8 cellular contexts compared by ENCODE assay signal in genomic region chr1:101237229-101237837, GRCh38. TPM values are rescaled to one million over a fixed set of nuclear protein-coding genes. Genes with fewer than 3 reads are reported as not detected.
DNase-seq lines count a peak whose midpoint lies in the region; ATAC-seq and TF ChIP-seq lines count a peak whose summit lies in the region.

No MANE protein-coding gene starts in this region.

- RAD21 ChIA-PET in HCT116 (lab: Charles Lee; ENCODE audit: low non-redundant PET in 1 of 2, low total read pairs in 2 of 2, uncharacterized antibody in 2 of 2, unreplicated experiment in 2 of 2): no interaction called here

- H3K9me2 ChIP-seq in HCT116 (ENCODE audit: insufficient read depth): no peaks in the 10 kb centered on the region

- peak overlapping the region; percentile 85; the same call in 1 of the 2 replicates for H3K4me2 ChIP-seq in HCT116 (ENCODE audit: low read length)

- H3K27me3 ChIP-seq in CD4-positive, CD25-positive, alpha-beta regulatory T cell (ENCODE audit: control insufficient read depth, insufficient read depth, low read length): no peaks in the 10 kb centered on the region
- no peaks in the 10 kb centered on the region for H3K27me3 ChIP-seq in HCT116 (ENCODE audit: insufficient read depth, low read length)

- H3K9ac ChIP-seq in HCT116 (ENCODE audit: low read length): no peak overlapping the region

- H3K36me3 Mint-ChIP-seq in CD4-positive, CD25-positive, alpha-beta regulatory T cell: peaks cover 33% of the 10 kb centered on the region
- H3K36me3 Mint-ChIP-seq in activated CD4-positive, alpha-beta memory T cell treated with anti-CD3 and anti-CD28 coated beads, Interleukin-2, amount 10 ng/mL, durations not matched to agents 7 days and 5 days (ENCODE audit: low read depth): peaks cover 79% of the 10 kb centered on the region

- H3K9me3 Mint-ChIP-seq in CD4-positive, CD25-positive, alpha-beta regulatory T cell: no peaks in the 10 kb centered on the region
- no peaks in the 10 kb centered on the region for H3K9me3 Mint-ChIP-seq in activated CD4-positive, alpha-beta memory T cell treated with anti-CD3 and anti-CD28 coated beads, Interleukin-2, amount 10 ng/mL, durations not matched to agents 7 days and 5 days

- peaks cover 18 to 67% (median 58%) of the 10 kb centered on the region in 4 donors for H3K4me1 Mint-ChIP-seq in CD4-positive, CD25-positive, alpha-beta regulatory T cell
- peaks cover 52% of the 10 kb centered on the region for H3K4me1 Mint-ChIP-seq in activated CD4-positive, alpha-beta memory T cell treated with anti-CD3 and anti-CD28 coated beads, Interleukin-2, amount 10 ng/mL, durations not matched to agents 7 days and 5 days

- TF ChIP-seq POLR2A in HCT116 (IDR thresholded peaks at IDR 0.05; ENCODE audit: borderline replicate concordance, extremely low read depth, insufficient read depth, insufficient read length): no peak

- H3K27me3 Mint-ChIP-seq in CD4-positive, CD25-positive, alpha-beta regulatory T cell: peaks cover 13% of the 10 kb centered on the region
- H3K27me3 Mint-ChIP-seq in activated CD4-positive, alpha-beta memory T cell treated with anti-CD3 and anti-CD28 coated beads, Interleukin-2, amount 10 ng/mL, durations not matched to agents 7 days and 5 days: no peaks in the 10 kb centered on the region

- H3K4me3 Mint-ChIP-seq in CD4-positive, CD25-positive, alpha-beta regulatory T cell: peak overlapping the region; percentile 98 to 100 (median 100)
- H3K4me3 Mint-ChIP-seq in activated CD4-positive, alpha-beta memory T cell treated with anti-CD3 and anti-CD28 coated beads, Interleukin-2, amount 10 ng/mL, durations not matched to agents 7 days and 5 days: peak overlapping the region; percentile 95

- no TSS peak for BruUV-seq in HCT116 (replicated peaks; lab: Mats Ljungman, UMichigan)

- H3K27ac ChIP-seq in CD4-positive, CD25-positive, alpha-beta regulatory T cell (ENCODE audit: insufficient read depth, low read length, poor library complexity, severe bottlenecking): peak overlapping the region; percentile 88
- no peak overlapping the region for H3K27ac ChIP-seq in HCT116 (ENCODE audit: low read depth, low read length)

- peak overlapping the region; percentile 100 for H3K4me3 ChIP-seq in CD4-positive, CD25-positive, alpha-beta regulatory T cell (ENCODE audit: low read depth, low read length)
- no peak overlapping the region for H3K4me3 ChIP-seq in HCT116 (replicated peaks in 1 of 2; ENCODE audit: low read depth in 1 of 2, low read length in 2 of 2)

- no peaks in the 10 kb centered on the region for H4K20me1 ChIP-seq in HCT116 (ENCODE audit: insufficient read depth)

- CTCF ChIA-PET in HCT116 (lab: Charles Lee): no interaction called here
- CTCF ChIA-PET in activated CD4-positive, alpha-beta memory T cell treated with anti-CD3 and anti-CD28 coated beads, Interleukin-2, amount 10 ng/mL, durations not matched to agents 7 days and 5 days (lab: Charles Lee): interaction anchor here (0.6 to 10.0 kb wide), 12 partner anchors 52 to 1081 kb away, joined by 3 to 244 read pairs (median 14); partner anchors contain the start of gene DPH5

- no peaks in the 10 kb centered on the region for H3K79me2 ChIP-seq in HCT116 (ENCODE audit: insufficient read depth, low read length)

- H3K4me1 ChIP-seq in CD4-positive, CD25-positive, alpha-beta regulatory T cell (ENCODE audit: control insufficient read depth, insufficient read depth, low read length, poor library complexity, severe bottlenecking): peaks cover 64% of the 10 kb centered on the region
- H3K4me1 ChIP-seq in HCT116 (ENCODE audit: control insufficient read depth in 1 of 2, insufficient read depth in 2 of 2, low read length in 2 of 2): peaks cover 4 to 17% of the 10 kb centered on the region in 2 experiments; a peak in 2 of 4 replicates

- no peak for TF ChIP-seq CTCF in HCT116 (IDR thresholded peaks at IDR 0.05 in 2 of 3, conservative IDR thresholded peaks at IDR 0.05 in 1 of 3; ENCODE audit: borderline replicate concordance in 1 of 3, insufficient read depth in 1 of 3, low read depth in 2 of 3, low read length in 2 of 3)
- TF ChIP-seq CTCF in omental fat pad (IDR thresholded peaks at IDR 0.05): no peak

- H2AFZ ChIP-seq in HCT116 (ENCODE audit: low read depth, low read length, poor library complexity, severe bottlenecking): no peak overlapping the region

- intact Hi-C loops in HCT116 (cut with micrococcal nuclease): loop anchor here (10.0 kb wide), 1 partner anchor 213 kb away; the partner anchor contains the start of gene DPH5

- no peak for ATAC-seq in CD4-positive, CD25-positive, alpha-beta regulatory T cell (ENCODE audit: low read depth in 2 of 2)
- ATAC-seq in HCT116 (no peak), omental fat pad (ENCODE audit: low FRiP score) (peak; percentile 70)

- POLR2A ChIA-PET in HCT116 (lab: Charles Lee): no interaction called here
- POLR2A ChIA-PET in activated CD4-positive, alpha-beta memory T cell treated with anti-CD3 and anti-CD28 coated beads, Interleukin-2, amount 10 ng/mL, durations not matched to agents 7 days and 5 days (lab: Charles Lee): interaction anchor here (0.6 to 15.2 kb wide), 36 partner anchors 9 to 342 kb away, joined by 3 to 391 read pairs (median 32); partner anchors contain the start of genes DPH5, EXTL2 and SLC30A7

- peak in 2 of 3 donors; percentile 42 to 55 for DNase-seq in CD4-positive, CD25-positive, alpha-beta regulatory T cell
- DNase-seq in HCT116 (ENCODE audit: low read depth, low spot score) (no peak), fibroblast of gingiva (ENCODE audit: low read depth) (peak; percentile 89), omental fat pad (ENCODE audit: low spot score) (peak; percentile 44), DMS79 treated with DMSO at 0.1 percent for 48 hours (lab: John Stamatoyannopoulos, UW) (no peak), globus pallidus (ENCODE audit: low spot score) (no peak), 8988T (no peak)
- DNase-seq in activated CD4-positive, alpha-beta memory T cell treated with anti-CD3 and anti-CD28 coated beads, Interleukin-2, amount 10 ng/mL, durations not matched to agents 7 days and 5 days: no peak

- H3K9me3 ChIP-seq in CD4-positive, CD25-positive, alpha-beta regulatory T cell (ENCODE audit: control insufficient read depth in 2 of 2, low read length in 2 of 2): no peaks in the 10 kb centered on the region
- no peaks in the 10 kb centered on the region for H3K9me3 ChIP-seq in HCT116 (ENCODE audit: control insufficient read depth in 1 of 2, insufficient read depth in 1 of 2, low read depth in 1 of 2, low read length in 2 of 2)

- peak overlapping the region; percentile 96 to 99 (median 98) for H3K27ac Mint-ChIP-seq in CD4-positive, CD25-positive, alpha-beta regulatory T cell
- peak overlapping the region; percentile 98 for H3K27ac Mint-ChIP-seq in activated CD4-positive, alpha-beta memory T cell treated with anti-CD3 and anti-CD28 coated beads, Interleukin-2, amount 10 ng/mL, durations not matched to agents 7 days and 5 days

- no peak for TF ChIP-seq RAD21 in HCT116 (IDR thresholded peaks at IDR 0.05; ENCODE audit: low read depth)

- peaks cover 37% of the 10 kb centered on the region for H3K36me3 ChIP-seq in CD4-positive, CD25-positive, alpha-beta regulatory T cell (ENCODE audit: control insufficient read depth, insufficient read depth, low read length)
- no peaks in the 10 kb centered on the region for H3K36me3 ChIP-seq in HCT116 (ENCODE audit: control insufficient read depth in 1 of 2, insufficient read depth in 2 of 2, low read length in 2 of 2)

TF ChIP-seq in HCT116, 20 proteins besides CTCF, POLR2A, EP300 and RAD21 (continues in another document):
- TF ChIP-seq, protein P1, sequence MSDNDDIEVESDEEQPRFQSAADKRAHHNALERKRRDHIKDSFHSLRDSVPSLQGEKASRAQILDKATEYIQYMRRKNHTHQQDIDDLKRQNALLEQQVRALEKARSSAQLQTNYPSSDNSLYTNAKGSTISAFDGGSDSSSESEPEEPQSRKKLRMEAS (IDR thresholded peaks at IDR 0.05): no peak
- TF ChIP-seq SRF (IDR thresholded peaks at IDR 0.05; ENCODE audit: low read depth): no peak
- TF ChIP-seq JUND (IDR thresholded peaks at IDR 0.05): no peak
- no peak for TF ChIP-seq SIN3A (IDR thresholded peaks at IDR 0.05; ENCODE audit: low read depth)
- TF ChIP-seq SP1 (IDR thresholded peaks at IDR 0.05; ENCODE audit: low read depth): no peak
- TF ChIP-seq ZBTB33 (IDR thresholded peaks at IDR 0.05; ENCODE audit: extremely low read depth, insufficient replicate concordance, low read length): no peak
- no peak for TF ChIP-seq ATF3 (IDR thresholded peaks at IDR 0.05)
- TF ChIP-seq EGR1 (IDR thresholded peaks at IDR 0.05; ENCODE audit: low read depth): no peak
- no peak for TF ChIP-seq EZH2 (IDR thresholded peaks at IDR 0.05)
- TF ChIP-seq YY1 (IDR thresholded peaks at IDR 0.05; ENCODE audit: extremely low read depth, insufficient replicate concordance, low read depth, low read length): no peak
- TF ChIP-seq FOSL1 (IDR thresholded peaks at IDR 0.05; ENCODE audit: low read depth): no peak
- no peak for TF ChIP-seq EZH2phosphoT487 (IDR thresholded peaks at IDR 0.05; ENCODE audit: borderline replicate concordance)
- no peak for TF ChIP-seq CBX3 (IDR thresholded peaks at IDR 0.05; ENCODE audit: low read depth)

RNA-seq across cellular contexts. Expression of gene S1PR1, which starts 0.5 kb away (rescaled TPM):
- 191 TPM for total RNA-seq in CD4-positive, CD25-positive, alpha-beta regulatory T cell
- 100 to 1,000 TPM; 131 to 165 (median 151) TPM for polyA plus RNA-seq in CD4-positive, CD25-positive, alpha-beta regulatory T cell
- total RNA-seq in HCT116 (2021; ENCODE audit: unreplicated experiment) (0.61 TPM), omental fat pad (100 to 1,000 TPM in 3 of 4 donors, 10 to 100 TPM in 1; 44.3 to 236 (median 161) TPM)
- 0.03 TPM in 1 of 2 replicates, not detected in the other for polyA plus RNA-seq in HCT116 (2012)
- 100 to 1,000 TPM; 219 to 220 TPM for total RNA-seq in activated CD4-positive, alpha-beta memory T cell treated with anti-CD3 and anti-CD28 coated beads, Interleukin-2, amount 10 ng/mL, durations not matched to agents 7 days and 5 days

Comparison
In these comparisons a context has a peak if more than half of its experiments do, and no peak if none do; other contexts are left out.
1. DNase-seq: peak in CD4-positive, CD25-positive, alpha-beta regulatory T cell (2 of 3), fibroblast of gingiva (single experiment) and omental fat pad (single experiment); none in HCT116 (single experiment), activated CD4-positive, alpha-beta memory T cell treated with anti-CD3 and anti-CD28 coated beads, Interleukin-2, amount 10 ng/mL, durations not matched to agents 7 days and 5 days (single experiment), DMS79 treated with DMSO at 0.1 percent for 48 hours (single experiment), globus pallidus (single experiment) and 8988T (single experiment).
2. RNA of gene S1PR1, which starts 0.5 kb away (total RNA-seq): 219 to 220 TPM in activated CD4-positive, alpha-beta memory T cell treated with anti-CD3 and anti-CD28 coated beads, Interleukin-2, amount 10 ng/mL, durations not matched to agents 7 days and 5 days, 44.3 to 236 TPM in omental fat pad and 191 TPM in CD4-positive, CD25-positive, alpha-beta regulatory T cell (single experiment); 0.61 TPM in HCT116 (single experiment); every median in the first group is over 10 times any median in the second.